In genomic region chr12:9169986-9170634, GRCh38 we compare ENCODE assay signal across 9 cellular contexts. TPM values are rescaled to one million over a fixed set of nuclear protein-coding genes. Genes with fewer than 3 reads are reported as not detected.
"Had no signal": no experiment of that assay in that cellular context is flagged by ENCODE, and none has a peak within 500 bp of the region (broad histone marks: within the 10 kb centered on the region; RNA-seq: fewer than 3 reads in every experiment).

No MANE protein-coding gene starts in this region.

RNA-seq across cellular contexts. Expression of gene PZP, which starts 38.1 kb away (rescaled TPM):
- total RNA-seq: activated CD8-positive, alpha-beta T cell treated with anti-CD3 and anti-CD28 coated beads, Interleukin-2, amount 10 ng/mL, durations not matched to agents 7 days and 5 days; activated T-helper 1 cell treated with anti-CD3 and anti-CD28 coated beads, Interleukin-12 subunit alpha, Interleukin-12 subunit beta, Interleukin-2, Interleukin-4 antibody, amounts not matched to agents 30 ng/mL and 10 ng/mL and 1 ng/mL, durations not matched to agents 14 hours and 24 hours and 36 hours; body of pancreas; cardiac muscle cell; cerebellum; foreskin keratinocyte; osteoblast; SJSA1 had no signal
- polyA plus RNA-seq: foreskin keratinocyte, neural cell had no signal

RNA-seq across cellular contexts. Expression of gene A2M, which starts 54.4 kb away (rescaled TPM):
- total RNA-seq: activated CD8-positive, alpha-beta T cell treated with anti-CD3 and anti-CD28 coated beads, Interleukin-2, amount 10 ng/mL, durations not matched to agents 7 days and 5 days; activated T-helper 1 cell treated with anti-CD3 and anti-CD28 coated beads, Interleukin-12 subunit alpha, Interleukin-12 subunit beta, Interleukin-2, Interleukin-4 antibody, amounts not matched to agents 30 ng/mL and 10 ng/mL and 1 ng/mL, durations not matched to agents 14 hours and 24 hours and 36 hours; foreskin keratinocyte had no signal
